8 cellular contexts compared by ENCODE assay signal in the genomic region with DNA sequence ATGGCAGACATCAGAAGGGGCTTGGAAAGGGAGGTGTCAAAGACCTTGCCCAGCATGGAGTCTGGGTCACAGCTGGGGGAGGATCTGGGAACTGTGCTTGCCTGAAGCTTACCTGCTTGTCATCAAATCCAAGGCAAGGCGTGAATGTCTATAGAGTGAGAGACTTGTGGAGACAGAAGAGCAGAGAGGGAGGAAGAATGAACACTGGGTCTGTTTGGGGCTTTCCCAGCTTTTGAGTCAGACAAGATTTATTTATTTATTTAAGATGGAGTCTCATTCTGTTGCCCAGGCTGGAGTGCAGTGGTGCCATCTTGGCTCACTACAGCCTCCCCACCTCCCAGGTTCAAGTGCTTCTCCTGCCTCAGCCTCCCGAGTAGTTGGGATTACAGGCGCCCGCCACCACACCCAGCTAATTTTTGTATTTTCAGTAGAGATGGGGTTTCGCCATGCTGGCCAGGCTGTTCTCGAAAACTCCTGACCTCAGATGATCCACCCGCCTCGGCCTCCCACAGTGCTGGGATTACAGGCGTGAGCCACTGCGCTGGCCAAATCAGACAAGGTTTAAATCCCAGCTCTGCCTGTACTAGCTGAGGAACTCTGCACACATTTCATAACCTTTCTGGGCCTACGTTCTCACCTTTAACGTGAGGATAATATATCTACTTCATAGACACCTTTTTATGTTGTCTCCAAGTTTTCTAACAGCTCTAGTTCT. TPM values are rescaled to one million over a fixed set of nuclear protein-coding genes. Genes with fewer than 3 reads are reported as not detected.
A peak's percentile ranks its signal among the peaks of the same experiment; 100 is the strongest.
DNase-seq lines count a peak whose midpoint lies in the region; ATAC-seq and TF ChIP-seq lines count a peak whose summit lies in the region.
"Not testable (repeated sequence)": the region's sequence is repeated elsewhere in the genome, so short reads cannot be mapped to it uniquely, and the experiment has no call there.

No MANE protein-coding gene starts in this region.

- CTCF ChIA-PET in RWPE1 (lab: Yijun Ruan, JAX), result interaction anchor here (0.7 kb wide), 1 partner anchor 69 kb away, joined by 3 read pairs; no protein-coding TSS in a partner anchor

- H3K27ac Mint-ChIP-seq in activated naive CD8-positive, alpha-beta T cell treated with anti-CD3 and anti-CD28 coated beads, Interleukin-2, amount 10 ng/mL, durations not matched to agents 7 days and 5 days, result peak overlapping the region; percentile 54

- not testable (repeated sequence) for H3K9me3 ChIP-seq in mucosa of rectum (ENCODE audit: control insufficient read depth in 2 of 2, low read length in 2 of 2); skeletal muscle tissue (ENCODE audit: control insufficient read depth in 3 of 3, low read length in 3 of 3); upper lobe of left lung

- H3K4me3 ChIP-seq in mucosa of rectum (ENCODE audit: low read length in 2 of 2); skeletal muscle tissue (ENCODE audit: low read length in 3 of 3); upper lobe of left lung: not testable (repeated sequence)

- H3K4me1 ChIP-seq in mucosa of rectum (ENCODE audit: control insufficient read depth in 2 of 2, insufficient read depth in 2 of 2, low read length in 2 of 2), result not testable (repeated sequence)
- peaks cover 31 to 47% (median 44%) of the 10 kb centered on the region in 3 donors for H3K4me1 ChIP-seq in skeletal muscle tissue (ENCODE audit: control insufficient read depth in 3 of 3, insufficient read depth in 3 of 3, low read length in 3 of 3)
- H3K4me1 ChIP-seq in upper lobe of left lung, result peaks cover 11 to 40% (median 17%) of the 10 kb centered on the region in 4 donors

- POLR2A ChIA-PET in RWPE1 (lab: Yijun Ruan, JAX; ENCODE audit: low non-redundant PET), result not testable (repeated sequence)
- POLR2A ChIA-PET in activated naive CD8-positive, alpha-beta T cell treated with anti-CD3 and anti-CD28 coated beads, Interleukin-2, amount 10 ng/mL, durations not matched to agents 7 days and 5 days (lab: Charles Lee), result interaction anchor here (0.8 kb wide), 1 partner anchor 10 kb away, joined by 3 read pairs; no protein-coding TSS in a partner anchor

- not testable (repeated sequence) for TF ChIP-seq EP300 in upper lobe of left lung (IDR thresholded peaks at IDR 0.05)

- ATAC-seq in activated naive CD8-positive, alpha-beta T cell treated with anti-CD3 and anti-CD28 coated beads, Interleukin-2, amount 10 ng/mL, durations not matched to agents 7 days and 5 days (ENCODE audit: low read depth), result not testable (repeated sequence)
- peak; percentile 69 for ATAC-seq in left ventricle myocardium superior
- peak in 1 of 2 donors; percentile 61 for ATAC-seq in upper lobe of left lung (ENCODE audit: low FRiP score in 2 of 2)

- 80 to 82% methylated on average over 12 of the region's 12 CpGs for WGBS in upper lobe of left lung, 2 donors

- H3K9me3 Mint-ChIP-seq in activated naive CD8-positive, alpha-beta T cell treated with anti-CD3 and anti-CD28 coated beads, Interleukin-2, amount 10 ng/mL, durations not matched to agents 7 days and 5 days, result not testable (repeated sequence)

- TF ChIP-seq POLR2A in upper lobe of left lung (IDR thresholded peaks at IDR 0.05), result not testable (repeated sequence)

- not testable (repeated sequence) for H3K4me1 Mint-ChIP-seq in activated naive CD8-positive, alpha-beta T cell treated with anti-CD3 and anti-CD28 coated beads, Interleukin-2, amount 10 ng/mL, durations not matched to agents 7 days and 5 days

- not testable (repeated sequence) for H3K4me3 Mint-ChIP-seq in activated naive CD8-positive, alpha-beta T cell treated with anti-CD3 and anti-CD28 coated beads, Interleukin-2, amount 10 ng/mL, durations not matched to agents 7 days and 5 days

- H3K27ac ChIP-seq in RWPE1 (peak overlapping the region; percentile 99), mucosa of rectum (ENCODE audit: low read depth in 2 of 2, low read length in 2 of 2) (peak overlapping the region; percentile 52 to 76), skeletal muscle tissue (ENCODE audit: low read depth, low read length) (peak overlapping the region; percentile 67), upper lobe of left lung (peak overlapping the region; percentile 5 to 71 (median 66))
- not testable (repeated sequence) for H3K27ac ChIP-seq in epithelial cell of prostate

- not testable (repeated sequence) for H3K36me3 Mint-ChIP-seq in activated naive CD8-positive, alpha-beta T cell treated with anti-CD3 and anti-CD28 coated beads, Interleukin-2, amount 10 ng/mL, durations not matched to agents 7 days and 5 days

- H3K9ac ChIP-seq in mucosa of rectum (ENCODE audit: low read depth in 1 of 2, low read length in 2 of 2), result not testable (repeated sequence)
- peak overlapping the region; percentile 19 to 40 (median 30) for H3K9ac ChIP-seq in skeletal muscle tissue (ENCODE audit: low read depth in 1 of 3, low read length in 3 of 3)

- H3K36me3 ChIP-seq in mucosa of rectum (ENCODE audit: control insufficient read depth in 2 of 2, insufficient read depth in 2 of 2, low read length in 2 of 2) (peaks cover 11 to 15% of the 10 kb centered on the region in 2 donors), skeletal muscle tissue (ENCODE audit: control insufficient read depth in 3 of 3, insufficient read depth in 3 of 3, low read length in 3 of 3) (peaks cover 51 to 63% (median 53%) of the 10 kb centered on the region in 3 donors)
- H3K36me3 ChIP-seq in upper lobe of left lung, result not testable (repeated sequence)

- not testable (repeated sequence) for H3K27me3 ChIP-seq in mucosa of rectum (ENCODE audit: control insufficient read depth in 2 of 2, insufficient read depth in 2 of 2, low read length in 2 of 2); skeletal muscle tissue (ENCODE audit: control insufficient read depth in 3 of 3, insufficient read depth in 3 of 3, low read length in 3 of 3); upper lobe of left lung

- TF ChIP-seq CTCF in RWPE1 (conservative IDR thresholded peaks at IDR 0.05; ENCODE audit: low read depth); upper lobe of left lung (IDR thresholded peaks at IDR 0.05): not testable (repeated sequence)

- H3K27me3 Mint-ChIP-seq in activated naive CD8-positive, alpha-beta T cell treated with anti-CD3 and anti-CD28 coated beads, Interleukin-2, amount 10 ng/mL, durations not matched to agents 7 days and 5 days, result not testable (repeated sequence)

- intact Hi-C loops in left ventricle myocardium superior (cut with micrococcal nuclease), result not testable (repeated sequence)

- peak; percentile 67 for DNase-seq in Daoy (ENCODE audit: low read depth)
- DNase-seq in RWPE1 (ENCODE audit: low spot score); activated naive CD8-positive, alpha-beta T cell treated with anti-CD3 and anti-CD28 coated beads, Interleukin-2, amount 10 ng/mL, durations not matched to agents 7 days and 5 days; upper lobe of left lung: not testable (repeated sequence)
- DNase-seq in epithelial cell of prostate (ENCODE audit: low read depth, low spot score), result peak; percentile 26
- peak; percentile 62 for DNase-seq in left ventricle myocardium superior

RNA-seq across cellular contexts. Expression of gene SERPINF1, which starts 11.3 kb away (rescaled TPM):
- 0.69 and 2.6 TPM in 2 replicates for total RNA-seq in Daoy (2014; rRNA removed; shearing (Covaris generic))
- total RNA-seq in activated naive CD8-positive, alpha-beta T cell treated with anti-CD3 and anti-CD28 coated beads, Interleukin-2, amount 10 ng/mL, durations not matched to agents 7 days and 5 days, result 1 to 10 TPM; 2.2 to 2.8 TPM
- 146 TPM for total RNA-seq in left ventricle myocardium superior
- total RNA-seq in skeletal muscle tissue, result 328 TPM
- 100 to 1,000 TPM in 4 of 6 donors, 10 to 100 TPM in 2; 69.8 to 235 (median 114) TPM for total RNA-seq in upper lobe of left lung

RNA-seq across cellular contexts. Expression of gene SERPINF2, which starts 30.5 kb away (rescaled TPM):
- total RNA-seq in Daoy (2014; rRNA removed; shearing (Covaris generic)), result 0.06 and 0.80 TPM in 2 replicates
- total RNA-seq in activated naive CD8-positive, alpha-beta T cell treated with anti-CD3 and anti-CD28 coated beads, Interleukin-2, amount 10 ng/mL, durations not matched to agents 7 days and 5 days, result under 1 TPM; 0.23 to 0.33 TPM
- total RNA-seq in left ventricle myocardium superior (1.4 TPM), skeletal muscle tissue (not detected), upper lobe of left lung (10 to 100 TPM in 5 of 6 donors, 1 to 10 TPM in 1; 4.6 to 48.2 (median 24.6) TPM)

RNA-seq across cellular contexts. Expression of gene WDR81, which starts 48.7 kb away (rescaled TPM):
- total RNA-seq in Daoy (2014; rRNA removed; shearing (Covaris generic)), result 16.5 and 16.7 TPM in 2 replicates
- 10 to 100 TPM; 35.8 to 36.7 TPM for total RNA-seq in activated naive CD8-positive, alpha-beta T cell treated with anti-CD3 and anti-CD28 coated beads, Interleukin-2, amount 10 ng/mL, durations not matched to agents 7 days and 5 days
- 7.6 TPM for total RNA-seq in left ventricle myocardium superior
- 10.4 TPM for total RNA-seq in skeletal muscle tissue
- total RNA-seq in upper lobe of left lung, result 100 to 1,000 TPM in 2 of 6 donors, 10 to 100 TPM in 4; 47.4 to 162 (median 60.8) TPM

RNA-seq across cellular contexts. Expression of gene SMYD4, which starts 56.5 kb away (rescaled TPM):
- 10.1 and 11.0 TPM in 2 replicates for total RNA-seq in Daoy (2014; rRNA removed; shearing (Covaris generic))
- total RNA-seq in activated naive CD8-positive, alpha-beta T cell treated with anti-CD3 and anti-CD28 coated beads, Interleukin-2, amount 10 ng/mL, durations not matched to agents 7 days and 5 days, result 10 to 100 TPM; 44.7 to 48.6 TPM
- 6.9 TPM for total RNA-seq in left ventricle myocardium superior
- 8.4 TPM for total RNA-seq in skeletal muscle tissue
- 10 to 100 TPM in 5 of 6 donors, 1 to 10 TPM in 1; 9.1 to 28.3 (median 17.3) TPM for total RNA-seq in upper lobe of left lung

RNA-seq across cellular contexts. Expression of gene RPA1, which starts 56.6 kb away (rescaled TPM):
- total RNA-seq in Daoy (2014; rRNA removed; shearing (Covaris generic)), result 25.4 and 29.9 TPM in 2 replicates
- total RNA-seq in activated naive CD8-positive, alpha-beta T cell treated with anti-CD3 and anti-CD28 coated beads, Interleukin-2, amount 10 ng/mL, durations not matched to agents 7 days and 5 days, result 100 to 1,000 TPM; 245 to 252 TPM
- total RNA-seq in left ventricle myocardium superior (46.0 TPM), skeletal muscle tissue (26.1 TPM), upper lobe of left lung (10 to 100 TPM; 14.1 to 82.3 (median 24.8) TPM)

Comparison
In these comparisons a context has a peak if more than half of its experiments do, and no peak if none do; other contexts are left out.
1. RNA of gene SERPINF1, which starts 11.3 kb away (total RNA-seq): 328 TPM in skeletal muscle tissue (single experiment), 146 TPM in left ventricle myocardium superior (single experiment) and 69.8 to 235 TPM in upper lobe of left lung; 2.2 to 2.8 TPM in activated naive CD8-positive, alpha-beta T cell treated with anti-CD3 and anti-CD28 coated beads, Interleukin-2, amount 10 ng/mL, durations not matched to agents 7 days and 5 days and 0.69 to 2.6 TPM in Daoy; every median in the first group is over 10 times any median in the second.